2 cellular contexts compared by ENCODE assay signal in the genomic region with DNA sequence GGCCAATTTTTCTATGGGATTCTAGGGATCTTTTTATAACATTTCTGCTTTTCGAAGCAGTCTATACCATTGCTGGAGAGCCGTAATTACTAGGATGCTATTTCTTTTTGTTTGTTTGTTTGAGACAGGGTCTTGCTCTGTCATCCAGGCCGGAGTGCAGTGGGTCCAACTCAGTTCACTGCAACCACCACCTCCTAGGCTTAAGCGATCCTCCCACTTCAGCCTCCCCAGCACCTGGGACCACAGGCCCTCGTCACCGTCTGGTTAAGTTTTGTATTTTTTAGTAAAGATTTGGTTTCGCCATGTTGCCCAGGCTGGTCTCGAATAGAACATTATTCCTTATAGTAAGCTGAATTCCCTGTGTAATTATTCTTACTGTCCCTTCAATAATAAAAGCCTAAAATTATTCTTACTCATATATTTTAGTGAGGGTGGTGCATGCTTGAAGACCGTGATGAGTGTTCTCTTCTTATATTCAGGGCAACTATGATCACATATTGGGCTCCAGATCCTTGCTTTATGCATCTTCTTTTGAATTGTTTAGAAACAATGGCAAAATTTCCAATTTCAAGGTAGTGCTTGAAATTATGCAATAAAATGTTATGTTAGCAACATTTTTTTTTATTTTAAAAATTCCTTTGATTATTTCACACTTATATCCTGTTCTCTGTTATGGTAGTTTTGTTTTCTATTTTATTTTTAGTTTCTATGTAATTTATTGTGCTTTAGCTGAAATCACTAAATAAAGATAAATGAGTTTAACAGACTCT.
TF ChIP-seq lines count a peak whose summit lies in the region.

No MANE protein-coding gene starts in this region.

TF ChIP-seq in SK-N-SH, 30 proteins besides CTCF, POLR2A, EP300 and RAD21:
- TF ChIP-seq RCOR1 (IDR thresholded peaks at IDR 0.05; ENCODE audit: low read length) (no peak), POLR2AphosphoS5 (IDR thresholded peaks at IDR 0.05; ENCODE audit: low read depth, low read length) (no peak), SMC3 (IDR thresholded peaks at IDR 0.05; ENCODE audit: low read depth, low read length) (no peak)

TF ChIP-seq in SK-N-SH treated with all-trans-retinoic acid at 6 μM for 48 hours, 23 proteins besides CTCF, POLR2A, EP300 and RAD21:
- TF ChIP-seq ZC3H10 (CRISPR knock-in tag; IDR thresholded peaks at IDR 0.05) = no peak
- TF ChIP-seq ARNTL (CRISPR knock-in tag; IDR thresholded peaks at IDR 0.05; ENCODE audit: borderline replicate concordance, low read depth) = no peak
- TF ChIP-seq, protein P1, sequence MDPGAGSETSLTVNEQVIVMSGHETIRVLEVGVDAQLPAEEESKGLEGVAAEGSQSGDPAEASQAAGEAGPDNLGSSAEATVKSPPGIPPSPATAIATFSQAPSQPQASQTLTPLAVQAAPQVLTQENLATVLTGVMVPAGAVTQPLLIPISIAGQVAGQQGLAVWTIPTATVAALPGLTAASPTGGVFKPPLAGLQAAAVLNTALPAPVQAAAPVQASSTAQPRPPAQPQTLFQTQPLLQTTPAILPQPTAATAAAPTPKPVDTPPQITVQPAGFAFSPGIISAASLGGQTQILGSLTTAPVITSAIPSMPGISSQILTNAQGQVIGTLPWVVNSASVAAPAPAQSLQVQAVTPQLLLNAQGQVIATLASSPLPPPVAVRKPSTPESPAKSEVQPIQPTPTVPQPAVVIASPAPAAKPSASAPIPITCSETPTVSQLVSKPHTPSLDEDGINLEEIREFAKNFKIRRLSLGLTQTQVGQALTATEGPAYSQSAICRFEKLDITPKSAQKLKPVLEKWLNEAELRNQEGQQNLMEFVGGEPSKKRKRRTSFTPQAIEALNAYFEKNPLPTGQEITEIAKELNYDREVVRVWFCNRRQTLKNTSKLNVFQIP (CRISPR knock-in tag; IDR thresholded peaks at IDR 0.05; ENCODE audit: borderline replicate concordance, low read depth) = no peak
